ENCODE assay signal across 8 cellular contexts in the genomic region with DNA sequence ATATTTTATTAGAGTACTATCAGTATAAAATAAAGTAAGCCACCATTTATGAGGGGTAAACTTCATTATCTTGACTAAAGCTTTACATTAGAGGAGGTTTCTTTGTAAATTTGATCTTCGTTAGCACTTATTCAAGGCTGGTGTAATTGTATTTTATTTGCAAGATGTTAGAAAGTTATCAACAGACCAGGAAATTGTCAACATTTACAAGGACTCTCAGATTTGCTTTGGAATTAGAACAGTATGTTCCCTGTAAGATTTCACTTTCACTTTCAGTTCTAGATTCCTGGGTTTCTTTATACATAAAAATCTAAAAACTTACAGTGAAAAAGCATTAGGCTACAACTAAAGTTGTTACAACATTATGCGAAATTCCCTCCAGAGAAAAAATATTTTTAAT. TPM values are rescaled to one million over a fixed set of nuclear protein-coding genes. Genes with fewer than 3 reads are reported as not detected.
DNase-seq lines count a peak whose midpoint lies in the region; ATAC-seq and TF ChIP-seq lines count a peak whose summit lies in the region.

No MANE protein-coding gene starts in this region.

- TF ChIP-seq POLR2A in right lobe of liver (IDR thresholded peaks at IDR 0.05) = no peak

- H3K27ac ChIP-seq in right atrium auricular region (peak overlapping the region; percentile 66 to 77), right lobe of liver (peak overlapping the region; percentile 68 to 97 (median 73)), caudate nucleus (ENCODE audit: low read depth, low read length) (no peak overlapping the region)

- ATAC-seq in Right ventricle myocardium superior (ENCODE audit: poor library complexity) (no peak), right lobe of liver (peak; percentile 24 to 48 (median 32)), GM18519 (IDR thresholded peaks at IDR 0.05; ENCODE audit: low FRiP score, unreplicated experiment) (no peak)

- 23% methylated on average over 2 of the region's 2 CpGs for WGBS in right lobe of liver (ENCODE audit: insufficient coverage, low coverage, low lambda C conversion rate, missing lambda C conversion rate)

- peaks cover 0 to 9% of the 10 kb centered on the region in 2 donors for H3K4me1 ChIP-seq in right atrium auricular region
- peaks cover 0 to 15% (median 0%) of the 10 kb centered on the region in 4 donors for H3K4me1 ChIP-seq in right lobe of liver

- TF ChIP-seq CTCF in right atrium auricular region (IDR thresholded peaks at IDR 0.05) (no peak), right lobe of liver (IDR thresholded peaks at IDR 0.05) (no peak)

- no peaks in the 10 kb centered on the region for H3K9me3 ChIP-seq in right atrium auricular region
- H3K9me3 ChIP-seq in right lobe of liver = no peaks in the 10 kb centered on the region

- DNase-seq in right atrium auricular region (ENCODE audit: low spot score) = no peak
- DNase-seq in Right ventricle myocardium superior = no peak
- peak; percentile 51 for DNase-seq in amniotic epithelial cell (ENCODE audit: low read depth)
- no peak for DNase-seq in right lobe of liver
- DNase-seq in occipital lobe (lab: John Stamatoyannopoulos, UW) = no peak
- DNase-seq in NCI-H1694 treated with DMSO at 0.1 percent for 48 hours (lab: John Stamatoyannopoulos, UW) = no peak
- DNase-seq in caudate nucleus (lab: John Stamatoyannopoulos, UW) = no peak

- H3K27me3 ChIP-seq in right atrium auricular region (no peaks in the 10 kb centered on the region), right lobe of liver (no peaks in the 10 kb centered on the region)

- no peaks in the 10 kb centered on the region for H3K36me3 ChIP-seq in right atrium auricular region
- H3K36me3 ChIP-seq in right lobe of liver = no peaks in the 10 kb centered on the region

- intact Hi-C loops in Right ventricle myocardium superior (cut with DNase I) = no loop called here
- intact Hi-C loops in right lobe of liver (cut with DNase I) = no loop called here

- H3K4me3 ChIP-seq in right atrium auricular region (peak overlapping the region; percentile 22 to 34), right lobe of liver (peak overlapping the region; percentile 8 to 31 (median 26))

RNA-seq across cellular contexts. Expression of a gene that starts 4.6 kb away (rescaled TPM):
- total RNA-seq in right atrium auricular region (1 to 10 TPM; 3.6 to 9.1 TPM), Right ventricle myocardium superior (10.5 TPM), right lobe of liver (100 to 1,000 TPM in 1 of 6 experiments, 10 to 100 TPM in 2, 1 to 10 TPM in 3; 1.6 to 106 (median 15.2) TPM), occipital lobe (1.7 TPM)

RNA-seq across cellular contexts. Expression of a gene that starts 34.4 kb away (rescaled TPM):
- total RNA-seq in right atrium auricular region (10 to 100 TPM; 31.5 to 36.8 TPM), Right ventricle myocardium superior (30.4 TPM), right lobe of liver (10 to 100 TPM; 20.2 to 26.6 (median 25.3) TPM), occipital lobe (160 TPM)

Comparison
In these comparisons a context has a peak if more than half of its experiments do, and no peak if none do; other contexts are left out.
1. ATAC-seq: peak in right lobe of liver (4 of 4); none in Right ventricle myocardium superior (single experiment) and GM18519 (single experiment).